In the genomic region with DNA sequence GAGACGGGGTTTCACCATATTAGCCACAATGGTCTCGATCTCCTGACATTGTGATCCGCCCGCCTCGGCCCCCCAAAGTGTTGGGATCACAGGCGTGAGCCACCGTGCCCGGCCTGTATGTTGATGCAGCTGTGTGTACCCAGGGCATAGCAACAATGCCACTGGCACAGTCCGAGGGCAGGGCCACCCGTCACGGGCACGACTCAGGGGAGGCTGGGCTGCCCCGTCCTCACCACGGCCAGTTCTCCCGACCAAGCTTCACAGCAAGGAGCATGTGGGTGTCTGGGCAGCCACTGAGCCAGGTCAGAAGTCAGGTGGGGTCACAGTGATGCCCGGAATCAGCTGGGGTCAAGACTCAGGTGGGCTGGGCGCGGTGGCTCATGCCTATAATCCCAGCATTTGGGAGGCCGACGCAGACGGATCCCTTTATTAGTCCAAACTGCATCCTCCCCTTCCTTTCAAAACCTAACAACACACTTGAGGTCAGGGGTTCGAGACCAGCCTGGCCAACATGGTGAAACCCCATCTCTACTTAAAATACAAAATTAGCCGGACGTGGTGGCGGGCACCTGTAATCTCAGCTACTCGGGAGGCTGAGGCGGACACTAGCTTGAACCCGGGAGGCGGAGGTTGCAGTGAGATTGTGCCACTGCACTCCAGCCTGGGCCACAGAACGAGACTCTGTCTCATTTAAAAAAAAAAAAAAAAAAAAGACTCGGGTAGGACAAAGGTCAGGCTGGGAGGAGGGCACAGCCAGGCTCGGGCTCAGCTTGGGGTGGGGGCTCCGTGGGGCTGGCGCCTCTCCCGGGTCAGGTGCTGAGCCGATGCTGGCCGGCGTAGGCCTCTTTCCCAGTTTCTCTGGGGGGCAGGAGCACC, we compare ENCODE assay signal across 8 cellular contexts. TPM values are rescaled to one million over a fixed set of nuclear protein-coding genes. Genes with fewer than 3 reads are reported as not detected.
DNase-seq lines count a peak whose midpoint lies in the region; FAIRE-seq and TF ChIP-seq lines count a peak whose summit lies in the region.

No MANE protein-coding gene starts in this region.

- no peak overlapping the region for H3K9ac ChIP-seq in muscle layer of colon (ENCODE audit: low read length)

- DNase-seq in Jurkat, Clone E6-1 (ENCODE audit: low read depth, low spot score) = no peak
- DNase-seq in chondrocyte (ENCODE audit: low spot score) (peak; percentile 86), GM19239 (ENCODE audit: insufficient read length, low spot score) (no peak), Kasumi-1 (lab: John Stamatoyannopoulos, UW) (no peak), NCI-H2196 treated with DMSO at 0.1 percent for 48 hours (lab: John Stamatoyannopoulos, UW; ENCODE audit: unreplicated experiment) (no peak)
- DNase-seq in stimulated activated CD8-positive, alpha-beta memory T cell treated with anti-CD3 and anti-CD28 coated beads, Interleukin-4, amount 100 ng/mL, for 48 hours = no peak

- H3K27me3 Mint-ChIP-seq in chondrocyte (ENCODE audit: low read depth) = no peaks in the 10 kb centered on the region

- no peak for FAIRE-seq in GM19239 (lab: Jason Lieb, UNC)

- peaks cover 20% of the 10 kb centered on the region for H3K4me1 Mint-ChIP-seq in chondrocyte (ENCODE audit: low read depth)

- H3K9me3 ChIP-seq in muscle layer of colon (ENCODE audit: low read length) = no peaks in the 10 kb centered on the region

- H3K4me3 Mint-ChIP-seq in chondrocyte (ENCODE audit: unreplicated experiment) = peak overlapping the region; percentile 70

- H3K4me3 ChIP-seq in ACC112 (ENCODE audit: low read depth, low read length) (peak overlapping the region; percentile 92), muscle layer of colon (ENCODE audit: low read depth in 1 of 2, low read length in 2 of 2) (peak overlapping the region; percentile 52 to 87)
- peak overlapping the region; percentile 61 for H3K4me3 ChIP-seq in Jurkat, Clone E6-1 (ENCODE audit: low read length)

- peak overlapping the region; percentile 65 for H3K27ac Mint-ChIP-seq in chondrocyte (ENCODE audit: unreplicated experiment)

- H3K36me3 Mint-ChIP-seq in chondrocyte (ENCODE audit: low read depth) = no peaks in the 10 kb centered on the region

- H3K4me1 ChIP-seq in ACC112 (ENCODE audit: control insufficient read depth, insufficient read depth, low read length, unreplicated experiment) = peaks cover 8% of the 10 kb centered on the region
- peaks cover 23% of the 10 kb centered on the region for H3K4me1 ChIP-seq in muscle layer of colon (ENCODE audit: insufficient read depth, low read length)

- H2AFZ ChIP-seq in ACC112 (ENCODE audit: low read length, unreplicated experiment) = no peak overlapping the region

- no peak for TF ChIP-seq CTCF in chondrocyte (IDR thresholded peaks at IDR 0.05)

- no peaks in the 10 kb centered on the region for H3K9me3 Mint-ChIP-seq in chondrocyte (ENCODE audit: low read depth)

- H3K36me3 ChIP-seq in ACC112 (ENCODE audit: insufficient read depth, low read length) = no peaks in the 10 kb centered on the region
- H3K36me3 ChIP-seq in muscle layer of colon (ENCODE audit: insufficient read depth, low read length) = peaks cover 3% of the 10 kb centered on the region

- H3K79me2 ChIP-seq in ACC112 (ENCODE audit: control insufficient read depth, insufficient read depth, low read length, unreplicated experiment) = peaks cover 33% of the 10 kb centered on the region

- H3K27me3 ChIP-seq in ACC112 (ENCODE audit: insufficient read depth, low read length) (no peaks in the 10 kb centered on the region), muscle layer of colon (ENCODE audit: control insufficient read depth in 1 of 2, insufficient read depth in 2 of 2, low read length in 2 of 2) (peaks cover 0 to 8% of the 10 kb centered on the region in 2 donors)

- H3K27ac ChIP-seq in ACC112 (ENCODE audit: low read depth, low read length) (no peak overlapping the region), muscle layer of colon (ENCODE audit: low read depth, low read length) (peak overlapping the region; percentile 87)

RNA-seq across cellular contexts. Expression of gene CDC34, which starts 1.2 kb away (rescaled TPM):
- polyA plus RNA-seq in Jurkat, Clone E6-1 (2012; ENCODE audit: insufficient read depth, insufficient read length) = 61.4 TPM
- total RNA-seq in chondrocyte = 41.4 to 71.1 TPM (median 66.9 TPM) in 3 replicates

RNA-seq across cellular contexts. Expression of gene GZMM, which starts 13.5 kb away (rescaled TPM):
- not detected for polyA plus RNA-seq in Jurkat, Clone E6-1 (2012; ENCODE audit: insufficient read depth, insufficient read length)
- not detected in 3 replicates for total RNA-seq in chondrocyte

RNA-seq across cellular contexts. Expression of gene TPGS1, which starts 23.1 kb away (rescaled TPM):
- 4.8 TPM for polyA plus RNA-seq in Jurkat, Clone E6-1 (2012; ENCODE audit: insufficient read depth, insufficient read length)
- 18.3 to 22.6 TPM (median 21.3 TPM) in 3 replicates for total RNA-seq in chondrocyte

RNA-seq across cellular contexts. Expression of gene MADCAM1, which starts 34.1 kb away (rescaled TPM):
- polyA plus RNA-seq in Jurkat, Clone E6-1 (2012; ENCODE audit: insufficient read depth, insufficient read length) = not detected
- total RNA-seq in chondrocyte = 0.59 to 0.92 TPM (median 0.62 TPM) in 3 replicates

RNA-seq across cellular contexts. Expression of gene BSG, which starts 42.0 kb away (rescaled TPM):
- 270 TPM for polyA plus RNA-seq in Jurkat, Clone E6-1 (2012; ENCODE audit: insufficient read depth, insufficient read length)
- total RNA-seq in chondrocyte = 440 to 503 TPM (median 452 TPM) in 3 replicates
